ENCODE assay signal across 31 cellular contexts in genomic region chr11:21928834-21929233, GRCh38.
DNase-seq lines count a peak whose midpoint lies in the region; ATAC-seq and TF ChIP-seq lines count a peak whose summit lies in the region.
"Had no signal": no experiment of that assay in that cellular context is flagged by ENCODE, and none has a peak within 500 bp of the region (broad histone marks: within the 10 kb centered on the region; RNA-seq: fewer than 3 reads in every experiment).

No MANE protein-coding gene starts in this region.

- no peaks in the 10 kb centered on the region for H3K9me2 ChIP-seq in neural cell (ENCODE audit: insufficient read depth, low read length)

- H3K9me3 ChIP-seq in neural cell (ENCODE audit: low read length): no peaks in the 10 kb centered on the region
- H3K9me3 ChIP-seq in trophoblast cell (ENCODE audit: insufficient read depth, low read depth, low read length): no peaks in the 10 kb centered on the region
- H3K9me3 ChIP-seq: A549; BE2C; BLaER1; BLaER1 treated with 17β-estradiol and CSF1 and Interleukin-3, amounts not matched to agents 10 nM and 100 nM; Caco-2 had no signal

- H3K4me2 ChIP-seq in neural cell (ENCODE audit: low read length): no peak overlapping the region
- no peak overlapping the region for H3K4me2 ChIP-seq in trophoblast cell (ENCODE audit: low read length)
- H3K4me2 ChIP-seq: A549; BLaER1; BLaER1 treated with 17β-estradiol and CSF1 and Interleukin-3, amounts not matched to agents 10 nM and 100 nM had no signal

- DNase-seq in NCI-H82 (lab: John Stamatoyannopoulos, UW) (peak; percentile 23), NCI-H82 treated with DMSO at 0.1 percent for 48 hours (lab: John Stamatoyannopoulos, UW; ENCODE audit: unreplicated experiment) (no peak), trophoblast cell (no peak), islet precursor cell (no peak)
- DNase-seq: 8988T; ACHN; AML-193; BE2C; C1 segment of cervical spinal cord; Caco-2; Calu3; CD4-positive, alpha-beta memory T cell; CD4-positive, alpha-beta T cell; CD4-positive, CD25-positive, alpha-beta regulatory T cell; CD8-positive, alpha-beta memory T cell; CD8-positive, alpha-beta T cell; COR-L47; DMS 273 treated with DMSO at 0.1 percent for 48 hours; DMS153; DMS53; DMS79; DMS79 treated with DMSO at 0.1 percent for 48 hours; DND-41; EL had no signal

- no peak overlapping the region for H3K4ac ChIP-seq in trophoblast cell (ENCODE audit: low read depth, low read length)

- H4K91ac ChIP-seq in trophoblast cell (ENCODE audit: low read depth, low read length): no peak overlapping the region

- H3K4me1 ChIP-seq in trophoblast cell (ENCODE audit: control insufficient read depth in 1 of 2, insufficient read depth in 2 of 2, low read length in 2 of 2): no peaks in the 10 kb centered on the region
- H3K4me1 ChIP-seq: A549; BE2C; BLaER1; BLaER1 treated with 17β-estradiol and CSF1 and Interleukin-3, amounts not matched to agents 10 nM and 100 nM; Caco-2 had no signal

- H2AK5ac ChIP-seq in trophoblast cell (ENCODE audit: low read length): no peak overlapping the region

- no peak overlapping the region for H3K14ac ChIP-seq in trophoblast cell (ENCODE audit: low read length)

- TF ChIP-seq EP300 in neural cell (conservative IDR thresholded peaks at IDR 0.05; ENCODE audit: poor library complexity, severe bottlenecking): peak; percentile 78

- no peak overlapping the region for H4K8ac ChIP-seq in trophoblast cell (ENCODE audit: low read depth, low read length)

- no peak overlapping the region for H3K18ac ChIP-seq in trophoblast cell (ENCODE audit: low read length)

- no peaks in the 10 kb centered on the region for H3K79me2 ChIP-seq in neural cell (replicated peaks; ENCODE audit: insufficient read depth, low read length)
- H3K79me2 ChIP-seq in trophoblast cell (ENCODE audit: control insufficient read depth, insufficient read depth, low read length, poor library complexity): no peaks in the 10 kb centered on the region

- no peak overlapping the region for H3K4me3 ChIP-seq in neural cell (ENCODE audit: low read length)
- H3K4me3 ChIP-seq in trophoblast cell (ENCODE audit: low read depth, low read length): no peak overlapping the region
- H3K4me3 ChIP-seq: A549; BLaER1; BLaER1 treated with 17β-estradiol and CSF1 and Interleukin-3, amounts not matched to agents 10 nM and 100 nM had no signal

- H3K27ac ChIP-seq in neural cell (ENCODE audit: low read length) (no peak overlapping the region), trophoblast cell (ENCODE audit: low read depth, low read length) (no peak overlapping the region)
- H3K27ac ChIP-seq: 22Rv1; A549; BLaER1; BLaER1 treated with 17β-estradiol and CSF1 and Interleukin-3, amounts not matched to agents 10 nM and 100 nM; C4-2B had no signal

- H3K27me3 ChIP-seq in neural cell (ENCODE audit: insufficient read depth, low read depth, low read length): no peaks in the 10 kb centered on the region
- H3K27me3 ChIP-seq in trophoblast cell (ENCODE audit: insufficient read depth, low read length): no peaks in the 10 kb centered on the region
- H3K27me3 ChIP-seq: BE2C; BLaER1; BLaER1 treated with 17β-estradiol and CSF1 and Interleukin-3, amounts not matched to agents 10 nM and 100 nM had no signal

- TF ChIP-seq CTCF in neural cell (IDR thresholded peaks at IDR 0.05; ENCODE audit: poor library complexity, severe bottlenecking): no peak

- no peaks in the 10 kb centered on the region for H3F3A ChIP-seq in neural cell (ENCODE audit: insufficient read depth, low read length, poor library complexity, severe bottlenecking)

- no CpG with 5 or more reads among the region's 2 CpGs for WGBS in trophoblast cell (ENCODE audit: extremely low coverage, insufficient coverage, insufficient read length)

- no peak for ATAC-seq in GM19397 (IDR thresholded peaks at IDR 0.05; ENCODE audit: unreplicated experiment)
- ATAC-seq: A549; CD8-positive, alpha-beta T cell had no signal

- no peak overlapping the region for H2BK5ac ChIP-seq in trophoblast cell (ENCODE audit: low read depth, low read length, poor library complexity)

- TF ChIP-seq RAD21 in neural cell (conservative IDR thresholded peaks at IDR 0.05): no peak

- H2AFZ ChIP-seq in neural cell (ENCODE audit: low read depth, low read length): no peak overlapping the region
- no peak overlapping the region for H2AFZ ChIP-seq in trophoblast cell (ENCODE audit: insufficient read depth, low read length, poor library complexity)

- no peak overlapping the region for H4K12ac ChIP-seq in trophoblast cell (ENCODE audit: low read depth, low read length)

- no peak overlapping the region for H2BK12ac ChIP-seq in trophoblast cell (ENCODE audit: low read length)

- peak overlapping the region; percentile 4 for H3K23ac ChIP-seq in trophoblast cell (ENCODE audit: low read length)

- no peak overlapping the region for H3K9ac ChIP-seq in neural cell (ENCODE audit: low read length)
- no peak overlapping the region for H3K9ac ChIP-seq in trophoblast cell (ENCODE audit: low read length)
- H3K9ac ChIP-seq: BLaER1; BLaER1 treated with 17β-estradiol and CSF1 and Interleukin-3, amounts not matched to agents 10 nM and 100 nM had no signal

- H3K36me3 ChIP-seq in neural cell (ENCODE audit: insufficient read depth, low read length) (no peaks in the 10 kb centered on the region), trophoblast cell (ENCODE audit: control insufficient read depth in 1 of 2, insufficient read depth in 2 of 2, low read length in 2 of 2) (no peaks in the 10 kb centered on the region)
- H3K36me3 ChIP-seq: BE2C, BLaER1 had no signal

- H3K79me1 ChIP-seq in trophoblast cell (ENCODE audit: low read length): no peaks in the 10 kb centered on the region

- no peak overlapping the region for H2BK120ac ChIP-seq in trophoblast cell (ENCODE audit: insufficient read depth, low read length, poor library complexity)

- no peaks in the 10 kb centered on the region for H4K20me1 ChIP-seq in neural cell (ENCODE audit: insufficient read depth)
- H4K20me1 ChIP-seq: BLaER1; BLaER1 treated with 17β-estradiol and CSF1 and Interleukin-3, amounts not matched to agents 10 nM and 100 nM had no signal

TF ChIP-seq in neural cell, 6 proteins besides CTCF, POLR2A, EP300 and RAD21:
- TF ChIP-seq POLR2AphosphoS5 (IDR thresholded peaks at IDR 0.05): peak; percentile 80
- TF ChIP-seq TAF1 (IDR thresholded peaks at IDR 0.05; ENCODE audit: low read depth): no peak
